Comparison of ENCODE assay signal across 1 cellular context in genomic region chr12:19847294-19848059, GRCh38.
TF ChIP-seq lines count a peak whose summit lies in the region.

No MANE protein-coding gene starts in this region.

TF ChIP-seq in liver, 16 proteins besides CTCF, POLR2A, EP300 and RAD21 (continued from another document):
- peak; percentile 15 for TF ChIP-seq SP1 (IDR thresholded peaks at IDR 0.05)
- no peak for TF ChIP-seq MAX (IDR thresholded peaks at IDR 0.05)
